In the genomic region with DNA sequence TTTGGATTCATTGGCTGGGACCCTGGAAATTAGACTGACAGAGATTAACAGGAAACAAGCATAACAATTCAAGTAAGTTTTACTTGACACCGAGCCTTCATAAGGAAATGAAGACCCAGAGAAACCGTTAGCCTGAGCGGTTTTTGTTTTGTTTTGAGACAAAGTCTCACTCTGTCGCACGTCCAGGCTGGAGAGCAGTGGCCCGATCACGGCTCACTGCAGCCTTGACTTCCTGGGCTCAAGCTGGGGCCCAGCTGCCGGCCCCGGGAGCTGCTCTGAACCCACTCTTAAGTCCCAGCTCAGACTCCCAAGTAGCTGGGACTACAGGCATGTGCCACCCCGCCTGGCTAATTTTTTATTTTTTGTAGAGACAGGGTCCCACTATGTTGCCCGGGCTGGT, we compare ENCODE assay signal across 8 cellular contexts.
DNase-seq lines count a peak whose midpoint lies in the region; ATAC-seq, FAIRE-seq and TF ChIP-seq lines count a peak whose summit lies in the region.

No MANE protein-coding gene starts in this region.

- intact Hi-C loops in Right ventricle myocardium superior (cut with DNase I), result no loop called here
- intact Hi-C loops in Right ventricle myocardium inferior (cut with DNase I), result no loop called here
- intact Hi-C loops in heart right ventricle (cut with DNase I), result no loop called here
- intact Hi-C loops in testis (cut with DNase I; ENCODE audit: low total_unique reads), result no loop called here

- ATAC-seq in Right ventricle myocardium superior (ENCODE audit: poor library complexity), result no peak
- ATAC-seq in Right ventricle myocardium inferior, result no peak
- ATAC-seq in heart right ventricle, result no peak
- ATAC-seq in HG03378 (IDR thresholded peaks at IDR 0.05; ENCODE audit: unreplicated experiment), result no peak

- no peak for FAIRE-seq in urothelium cell line (lab: Jason Lieb, UNC)

- H3K9me3 ChIP-seq in heart right ventricle (no peaks in the 10 kb centered on the region), testis (no peaks in the 10 kb centered on the region)

- H3K4me3 ChIP-seq in heart right ventricle, result no peak overlapping the region
- no peak overlapping the region for H3K4me3 ChIP-seq in testis

- TF ChIP-seq POLR2A in testis (IDR thresholded peaks at IDR 0.05), result no peak

- H3K27me3 ChIP-seq in heart right ventricle, result no peaks in the 10 kb centered on the region
- H3K27me3 ChIP-seq in testis, result no peaks in the 10 kb centered on the region

- H3K27ac ChIP-seq in heart right ventricle (peak overlapping the region in 9 of 10 donors; percentile 24 to 94 (median 65)), testis (peak overlapping the region; percentile 21 to 25)

- DNase-seq in Right ventricle myocardium superior, result peak; percentile 39
- DNase-seq in Right ventricle myocardium inferior (ENCODE audit: missing footprints), result no peak
- peak; percentile 91 for DNase-seq in NAMALWA (ENCODE audit: low spot score)
- no peak for DNase-seq in heart right ventricle
- DNase-seq in testis, result no peak
- DNase-seq in NCI-H82 treated with DMSO at 0.1 percent for 48 hours (lab: John Stamatoyannopoulos, UW; ENCODE audit: unreplicated experiment), result no peak
- no peak for DNase-seq in urothelium cell line (ENCODE audit: low spot score)

- TF ChIP-seq CTCF in heart right ventricle (IDR thresholded peaks at IDR 0.05) (no peak), testis (IDR thresholded peaks at IDR 0.05) (no peak)

- H3K4me1 ChIP-seq in heart right ventricle (peaks cover 25 to 100% (median 88%) of the 10 kb centered on the region in 9 donors), testis (peaks cover 64% of the 10 kb centered on the region)

- H3K36me3 ChIP-seq in heart right ventricle (no peaks in the 10 kb centered on the region), testis (ENCODE audit: low read depth, missing control alignments) (no peaks in the 10 kb centered on the region)

- 45 to 58% methylated on average over 11 of the region's 11 CpGs for WGBS in heart right ventricle, 2 donors
- 45 to 58% methylated on average over 11 of the region's 11 CpGs for WGBS in testis, 2 donors

Comparison
In these comparisons a context has a peak if more than half of its experiments do, and no peak if none do; other contexts are left out.
1. DNase-seq: peak in Right ventricle myocardium superior (single experiment) and NAMALWA (single experiment); none in Right ventricle myocardium inferior (single experiment), heart right ventricle (0 of 2), testis (single experiment), NCI-H82 treated with DMSO at 0.1 percent for 48 hours (single experiment) and urothelium cell line (single experiment).